In genomic region chr12:107649615-107650014, GRCh38 we compare ENCODE assay signal across 21 cellular contexts. TPM values are rescaled to one million over a fixed set of nuclear protein-coding genes. Genes with fewer than 3 reads are reported as not detected.
DNase-seq lines count a peak whose midpoint lies in the region; TF ChIP-seq lines count a peak whose summit lies in the region.
"Had no signal": no experiment of that assay in that cellular context is flagged by ENCODE, and none has a peak within 500 bp of the region (broad histone marks: within the 10 kb centered on the region; RNA-seq: fewer than 3 reads in every experiment).

No MANE protein-coding gene starts in this region.

- H3K4me1 ChIP-seq in uterus = peaks cover 0 to 6% of the 10 kb centered on the region in 2 donors

- no peak overlapping the region for H3K4me3 ChIP-seq in fibroblast of the aortic adventitia (ENCODE audit: low read depth, low read length)
- no peak overlapping the region for H3K4me3 ChIP-seq in uterus
- H3K4me3 ChIP-seq: BLaER1, K562, SJCRH30 had no signal

- DNase-seq in astrocyte of the hippocampus (ENCODE audit: low read depth, low spot score) (peak; percentile 79), fibroblast of the aortic adventitia (ENCODE audit: low read depth) (peak; percentile 35), mesenteric fat pad (ENCODE audit: low spot score) (peak; percentile 20), uterus (peak; percentile 35 to 36), GM03348 (ENCODE audit: low spot score) (no peak)
- DNase-seq in activated naive CD4-positive, alpha-beta T cell treated with Interleukin-2 at 50 U/mL for 16 hours = no peak
- DNase-seq in activated CD8-positive, alpha-beta memory T cell treated with anti-CD3 and anti-CD28 coated beads for 24 hours = no peak
- DNase-seq: CD4-positive, CD25-positive, alpha-beta regulatory T cell; DMS153; DND-41; MV-4-11; NCI-H1105; NCI-H146; NCI-H1930; NCI-H2107; NCI-H524; NCI-H774; PC-3; SJCRH30 had no signal

- TF ChIP-seq POLR2A in uterus (IDR thresholded peaks at IDR 0.05) = no peak

- peak overlapping the region in 1 of 2 donors; percentile 14 for H3K27ac ChIP-seq in uterus
- H3K27ac ChIP-seq: BLaER1, SJCRH30 had no signal

- no peaks in the 10 kb centered on the region for H3K9me3 ChIP-seq in uterus
- H3K9me3 ChIP-seq: BLaER1, SJCRH30 had no signal

- no peaks in the 10 kb centered on the region for H3K27me3 ChIP-seq in uterus
- H3K27me3 ChIP-seq: BLaER1 had no signal

- intact Hi-C loops in uterus (cut with DNase I; ENCODE audit: low total_unique reads) = no loop called here

- no peaks in the 10 kb centered on the region for H3K36me3 ChIP-seq in uterus
- H3K36me3 ChIP-seq: BLaER1, SJCRH30 had no signal

- no peak for TF ChIP-seq CTCF in fibroblast of the aortic adventitia (IDR thresholded peaks at IDR 0.05; ENCODE audit: insufficient read depth, low read length)
- TF ChIP-seq CTCF in uterus (IDR thresholded peaks at IDR 0.05) = no peak

RNA-seq across cellular contexts. Expression of gene PWP1, which starts 36.0 kb away (rescaled TPM):
- 72.0 and 142 TPM in 2 replicates for total RNA-seq in fibroblast of the aortic adventitia (ENCODE audit: low replicate concordance)
- total RNA-seq in mesenteric fat pad = 41.4 TPM
- 10 to 100 TPM; 28.6 to 80.9 (median 63.5) TPM for total RNA-seq in uterus

Comparison
In these comparisons a context has a peak if more than half of its experiments do, and no peak if none do; other contexts are left out.
1. DNase-seq: peak in astrocyte of the hippocampus (single experiment), fibroblast of the aortic adventitia (single experiment), mesenteric fat pad (single experiment) and uterus (2 of 2); none in activated naive CD4-positive, alpha-beta T cell treated with Interleukin-2 at 50 U/mL for 16 hours (single experiment), GM03348 (single experiment) and activated CD8-positive, alpha-beta memory T cell treated with anti-CD3 and anti-CD28 coated beads for 24 hours (single experiment).